8 cellular contexts compared by ENCODE assay signal in the genomic region with DNA sequence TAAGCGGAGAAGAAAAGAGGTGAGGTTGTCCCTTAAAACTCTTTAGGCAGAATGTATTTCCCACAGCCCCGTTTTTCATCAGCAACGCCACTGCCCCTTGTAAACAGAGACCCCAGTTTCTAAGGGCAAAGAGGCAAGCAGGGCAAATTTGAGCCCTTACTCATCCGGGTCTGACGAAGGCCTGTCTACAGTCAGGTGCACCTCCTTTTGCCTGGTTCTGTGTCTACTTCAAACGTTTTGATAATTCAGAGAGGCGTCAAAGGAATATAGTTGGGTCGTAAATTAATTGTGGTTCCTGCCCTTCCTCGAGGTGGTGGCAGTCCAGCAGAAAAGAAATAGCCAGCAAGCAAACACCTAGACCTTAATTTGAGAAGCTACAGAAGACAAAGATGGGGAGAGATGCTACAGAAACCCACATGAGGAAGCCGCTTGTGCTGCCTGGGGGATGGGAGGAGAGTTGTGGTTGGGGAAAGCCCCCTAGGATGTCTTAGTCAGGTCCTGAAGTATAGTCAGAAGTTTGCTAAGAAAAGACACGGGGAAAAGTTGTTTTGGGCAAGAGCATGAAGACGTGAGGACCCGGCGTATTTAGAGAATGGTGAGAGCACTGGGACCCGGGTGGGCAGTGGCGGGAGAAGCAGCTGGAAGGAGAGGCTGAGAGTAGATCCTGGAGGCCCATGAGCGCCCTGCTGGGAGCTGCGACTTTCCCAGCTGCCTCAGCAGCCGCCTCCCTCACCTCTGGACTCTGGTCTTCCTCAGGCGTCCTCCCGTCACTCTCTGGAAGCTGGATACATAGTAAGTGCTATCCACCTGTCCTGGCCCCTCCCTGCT. TPM values are rescaled to one million over a fixed set of nuclear protein-coding genes. Genes with fewer than 3 reads are reported as not detected.
DNase-seq lines count a peak whose midpoint lies in the region; ATAC-seq, FAIRE-seq and TF ChIP-seq lines count a peak whose summit lies in the region.

No MANE protein-coding gene starts in this region.

- peaks cover 64% of the 10 kb centered on the region for H3K36me3 ChIP-seq in WERI-Rb-1
- peaks cover 31% of the 10 kb centered on the region for H3K36me3 ChIP-seq in bronchial epithelial cell (ENCODE audit: control insufficient read depth, insufficient read depth, low read length)
- peaks cover 27 to 57% (median 36%) of the 10 kb centered on the region in 3 experiments for H3K36me3 ChIP-seq in naive thymus-derived CD4-positive, alpha-beta T cell (ENCODE audit: control insufficient read depth in 2 of 3, insufficient read depth in 3 of 3, low read length in 3 of 3)
- H3K36me3 ChIP-seq in subcutaneous abdominal adipose tissue (ENCODE audit: control insufficient read depth in 5 of 5, insufficient read depth in 5 of 5, low read length in 5 of 5): peaks cover 5 to 58% (median 53%) of the 10 kb centered on the region in 5 donors

- peaks cover 27 to 55% (median 49%) of the 10 kb centered on the region in 7 donors for H3K4me1 Mint-ChIP-seq in naive thymus-derived CD4-positive, alpha-beta T cell

- H3K4me3 ChIP-seq in WERI-Rb-1 (ENCODE audit: low read depth, low read length) (peak overlapping the region; percentile 86), bronchial epithelial cell (ENCODE audit: low read depth, low read length) (peak overlapping the region; percentile 68), subcutaneous abdominal adipose tissue (ENCODE audit: low read depth in 1 of 5, low read length in 5 of 5) (peak overlapping the region; percentile 72 to 95 (median 81))
- H3K4me3 ChIP-seq in naive thymus-derived CD4-positive, alpha-beta T cell (ENCODE audit: low read length): peak overlapping the region; percentile 83

- peak; percentile 67 for DNase-seq in GM19239 (ENCODE audit: insufficient read length, low spot score)
- no peak for DNase-seq in WERI-Rb-1
- peak; percentile 29 for DNase-seq in bronchial epithelial cell (ENCODE audit: low read depth)
- peak in 8 of 9 donors; percentile 65 to 90 (median 78) for DNase-seq in naive thymus-derived CD4-positive, alpha-beta T cell
- no peak for DNase-seq in pons (ENCODE audit: low spot score)

- FAIRE-seq in GM19239 (lab: Jason Lieb, UNC): peak; percentile 87
- FAIRE-seq in bronchial epithelial cell (lab: Jason Lieb, UNC): no peak

- H3K27me3 ChIP-seq in WERI-Rb-1 (ENCODE audit: insufficient read depth, low read depth, severe bottlenecking) (no peaks in the 10 kb centered on the region), bronchial epithelial cell (ENCODE audit: control insufficient read depth, insufficient read depth, low read length) (no peaks in the 10 kb centered on the region), subcutaneous abdominal adipose tissue (ENCODE audit: control insufficient read depth in 5 of 5, insufficient read depth in 4 of 5, low read length in 5 of 5) (peaks cover 0 to 3% (median 0%) of the 10 kb centered on the region in 5 donors)
- no peaks in the 10 kb centered on the region for H3K27me3 ChIP-seq in naive thymus-derived CD4-positive, alpha-beta T cell (ENCODE audit: control insufficient read depth in 2 of 2, insufficient read depth in 2 of 2, low read length in 2 of 2)

- H3K9ac ChIP-seq in subcutaneous abdominal adipose tissue (ENCODE audit: low read length in 5 of 5): peak overlapping the region; percentile 81 to 99 (median 93)

- H3K27me3 Mint-ChIP-seq in naive thymus-derived CD4-positive, alpha-beta T cell: no peaks in the 10 kb centered on the region

- H3K27ac ChIP-seq in WERI-Rb-1 (peak overlapping the region; percentile 86), subcutaneous abdominal adipose tissue (ENCODE audit: low read depth, low read length) (peak overlapping the region; percentile 98)
- peak overlapping the region; percentile 94 for H3K27ac ChIP-seq in naive thymus-derived CD4-positive, alpha-beta T cell (ENCODE audit: low read depth, low read length)

- ATAC-seq in naive thymus-derived CD4-positive, alpha-beta T cell: no peak
- no peak for ATAC-seq in GM19455 (IDR thresholded peaks at IDR 0.05; ENCODE audit: unreplicated experiment)
- ATAC-seq in GM21515 (IDR thresholded peaks at IDR 0.05; ENCODE audit: unreplicated experiment): no peak

- intact Hi-C loops in naive thymus-derived CD4-positive, alpha-beta T cell (cut with micrococcal nuclease): loop anchor here in 1 of 2 donors (1.0 kb wide), 1 partner anchor 537 kb away; a partner anchor contains a TSS

- H3K9me3 ChIP-seq in WERI-Rb-1 (ENCODE audit: severe bottlenecking): no peaks in the 10 kb centered on the region
- H3K9me3 ChIP-seq in naive thymus-derived CD4-positive, alpha-beta T cell (ENCODE audit: control insufficient read depth in 2 of 3, low read length in 3 of 3): no peaks in the 10 kb centered on the region
- no peaks in the 10 kb centered on the region for H3K9me3 ChIP-seq in subcutaneous abdominal adipose tissue (ENCODE audit: control insufficient read depth in 5 of 5, low read length in 5 of 5)

- H3K36me3 Mint-ChIP-seq in naive thymus-derived CD4-positive, alpha-beta T cell: peaks cover 0 to 43% (median 27%) of the 10 kb centered on the region in 5 donors

- H3K4me1 ChIP-seq in naive thymus-derived CD4-positive, alpha-beta T cell (ENCODE audit: control insufficient read depth in 2 of 2, insufficient read depth in 2 of 2, low read length in 2 of 2): peaks cover 45 to 49% of the 10 kb centered on the region in 2 donors
- H3K4me1 ChIP-seq in subcutaneous abdominal adipose tissue (ENCODE audit: control insufficient read depth in 5 of 5, insufficient read depth in 5 of 5, low read length in 5 of 5): peaks cover 16 to 43% (median 38%) of the 10 kb centered on the region in 5 donors

- H3K9me3 Mint-ChIP-seq in naive thymus-derived CD4-positive, alpha-beta T cell: peaks cover 0 to 6% (median 0%) of the 10 kb centered on the region in 11 donors

- TF ChIP-seq CTCF in WERI-Rb-1 (IDR thresholded peaks at IDR 0.05; ENCODE audit: low read depth, low read length) (no peak), bronchial epithelial cell (IDR thresholded peaks at IDR 0.05; ENCODE audit: insufficient read depth, low read length, severe bottlenecking) (no peak)

- H3K4me3 Mint-ChIP-seq in naive thymus-derived CD4-positive, alpha-beta T cell: peak overlapping the region; percentile 84 to 96 (median 90)

- CTCF ChIA-PET in naive thymus-derived CD4-positive, alpha-beta T cell (lab: Charles Lee): interaction anchor here (0.6 to 5.6 kb wide), 3 partner anchors 23 to 35 kb away, joined by 3 to 50 read pairs (median 6); no protein-coding TSS in a partner anchor

- POLR2A ChIA-PET in naive thymus-derived CD4-positive, alpha-beta T cell (lab: Charles Lee): interaction anchor here (0.6 to 6.3 kb wide), 12 partner anchors 10 to 243 kb away, joined by 3 to 113 read pairs (median 6); a partner anchor contains a TSS

- peak overlapping the region; percentile 73 to 98 (median 92) for H3K27ac Mint-ChIP-seq in naive thymus-derived CD4-positive, alpha-beta T cell

RNA-seq across cellular contexts. Expression of a gene that starts 2.4 kb away (rescaled TPM):
- total RNA-seq in bronchial epithelial cell: 7.9 and 13.8 TPM in 2 replicates
- total RNA-seq in naive thymus-derived CD4-positive, alpha-beta T cell: 100 to 1,000 TPM; 143 to 174 (median 164) TPM
- polyA plus RNA-seq in naive thymus-derived CD4-positive, alpha-beta T cell: 1 to 10 TPM; 2.6 to 5.0 TPM

RNA-seq across cellular contexts. Expression of a gene that starts 9.9 kb away (rescaled TPM):
- 2.6 and 7.8 TPM in 2 replicates for total RNA-seq in bronchial epithelial cell
- 10 to 100 TPM; 57.6 to 91.9 (median 82.5) TPM for total RNA-seq in naive thymus-derived CD4-positive, alpha-beta T cell
- polyA plus RNA-seq in naive thymus-derived CD4-positive, alpha-beta T cell: 10 to 100 TPM; 13.3 to 20.9 TPM

RNA-seq across cellular contexts. Expression of a gene that starts 38.3 kb away (rescaled TPM):
- 10.0 and 13.7 TPM in 2 replicates for total RNA-seq in bronchial epithelial cell
- total RNA-seq in naive thymus-derived CD4-positive, alpha-beta T cell: 100 to 1,000 TPM in 2 of 5 experiments, 10 to 100 TPM in 3; 82.6 to 111 (median 97.5) TPM
- 10 to 100 TPM; 11.8 to 40.5 TPM for polyA plus RNA-seq in naive thymus-derived CD4-positive, alpha-beta T cell

RNA-seq across cellular contexts. Expression of a gene that starts 50.4 kb away (rescaled TPM):
- total RNA-seq in bronchial epithelial cell: 2.2 and 2.6 TPM in 2 replicates
- total RNA-seq in naive thymus-derived CD4-positive, alpha-beta T cell: 10 to 100 TPM in 4 of 5 experiments, 1 to 10 TPM in 1; 6.8 to 14.6 (median 12.4) TPM
- 10 to 100 TPM; 11.5 to 15.6 TPM for polyA plus RNA-seq in naive thymus-derived CD4-positive, alpha-beta T cell

Comparison
In these comparisons a context has a peak if more than half of its experiments do, and no peak if none do; other contexts are left out.
1. DNase-seq: peak in GM19239 (single experiment), bronchial epithelial cell (single experiment) and naive thymus-derived CD4-positive, alpha-beta T cell (8 of 9); none in WERI-Rb-1 (single experiment) and pons (single experiment).
2. Peak in every context shown above with its lines, with median percentiles within 50 percentile points of each other: H3K27ac ChIP-seq and H3K4me3 ChIP-seq.